In genomic region chr4:184950926-184951325, GRCh38 we compare ENCODE assay signal across 2 cellular contexts.
A peak's percentile ranks its signal among the peaks of the same experiment; 100 is the strongest.
TF ChIP-seq lines count a peak whose summit lies in the region.

No MANE protein-coding gene starts in this region.

TF ChIP-seq in HCT116, 20 proteins besides CTCF, POLR2A, EP300 and RAD21 (continued from another document):
- TF ChIP-seq, protein P1, sequence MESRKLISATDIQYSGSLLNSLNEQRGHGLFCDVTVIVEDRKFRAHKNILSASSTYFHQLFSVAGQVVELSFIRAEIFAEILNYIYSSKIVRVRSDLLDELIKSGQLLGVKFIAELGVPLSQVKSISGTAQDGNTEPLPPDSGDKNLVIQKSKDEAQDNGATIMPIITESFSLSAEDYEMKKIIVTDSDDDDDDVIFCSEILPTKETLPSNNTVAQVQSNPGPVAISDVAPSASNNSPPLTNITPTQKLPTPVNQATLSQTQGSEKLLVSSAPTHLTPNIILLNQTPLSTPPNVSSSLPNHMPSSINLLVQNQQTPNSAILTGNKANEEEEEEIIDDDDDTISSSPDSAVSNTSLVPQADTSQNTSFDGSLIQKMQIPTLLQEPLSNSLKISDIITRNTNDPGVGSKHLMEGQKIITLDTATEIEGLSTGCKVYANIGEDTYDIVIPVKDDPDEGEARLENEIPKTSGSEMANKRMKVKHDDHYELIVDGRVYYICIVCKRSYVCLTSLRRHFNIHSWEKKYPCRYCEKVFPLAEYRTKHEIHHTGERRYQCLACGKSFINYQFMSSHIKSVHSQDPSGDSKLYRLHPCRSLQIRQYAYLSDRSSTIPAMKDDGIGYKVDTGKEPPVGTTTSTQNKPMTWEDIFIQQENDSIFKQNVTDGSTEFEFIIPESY (IDR thresholded peaks at IDR 0.05; ENCODE audit: extremely low read depth, insufficient replicate concordance, low read length) = no peak
- TF ChIP-seq, protein P2, sequence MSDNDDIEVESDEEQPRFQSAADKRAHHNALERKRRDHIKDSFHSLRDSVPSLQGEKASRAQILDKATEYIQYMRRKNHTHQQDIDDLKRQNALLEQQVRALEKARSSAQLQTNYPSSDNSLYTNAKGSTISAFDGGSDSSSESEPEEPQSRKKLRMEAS (IDR thresholded peaks at IDR 0.05) = no peak
- no peak for TF ChIP-seq EGR1 (IDR thresholded peaks at IDR 0.05; ENCODE audit: low read depth)
- no peak for TF ChIP-seq ZNF274 (IDR thresholded peaks at IDR 0.05; ENCODE audit: low read depth, low read length)
- TF ChIP-seq CBX3 (IDR thresholded peaks at IDR 0.05; ENCODE audit: low read depth) = no peak
- no peak for TF ChIP-seq TCF7L2 (IDR thresholded peaks at IDR 0.05; ENCODE audit: borderline replicate concordance, extremely low read depth, insufficient read depth, insufficient read length)

TF ChIP-seq in HepG2, 621 proteins besides CTCF, POLR2A, EP300 and RAD21:
- TF ChIP-seq ZNF281 (CRISPR knock-in tag; IDR thresholded peaks at IDR 0.05; ENCODE audit: borderline replicate concordance) (no peak), U2AF1 (optimal IDR thresholded peaks at IDR 0.05; ENCODE audit: low read depth, low read length) (no peak), SNAPC2 (CRISPR knock-in tag; IDR thresholded peaks at IDR 0.05) (no peak), POLR2AphosphoS5 (IDR thresholded peaks at IDR 0.05; ENCODE audit: low read depth, low read length) (no peak), ZSCAN9 (CRISPR knock-in tag; IDR thresholded peaks at IDR 0.05; ENCODE audit: borderline replicate concordance) (no peak), SATB2 (CRISPR knock-in tag; IDR thresholded peaks at IDR 0.05) (no peak), ATRX (CRISPR knock-in tag; IDR thresholded peaks at IDR 0.05; ENCODE audit: borderline replicate concordance) (no peak), FOXK2 (IDR thresholded peaks at IDR 0.05) (no peak), IKZF5 (CRISPR knock-in tag; IDR thresholded peaks at IDR 0.05) (0 out of 2 replicates have a peak, but pooled peaks have one; percentile 4), STAG1 (CRISPR knock-in tag; IDR thresholded peaks at IDR 0.05) (peak; percentile 27), ZNF782 (CRISPR knock-in tag; IDR thresholded peaks at IDR 0.05; ENCODE audit: borderline replicate concordance) (no peak), SALL1 (CRISPR knock-in tag; IDR thresholded peaks at IDR 0.05) (no peak), RBM39 (IDR thresholded peaks at IDR 0.05; ENCODE audit: low read depth, low read length, poor library complexity, severe bottlenecking) (no peak), GPN1 (CRISPR knock-in tag; IDR thresholded peaks at IDR 0.05; ENCODE audit: borderline replicate concordance) (no peak), NCOA5 (CRISPR knock-in tag; IDR thresholded peaks at IDR 0.05) (no peak), HNF1B (CRISPR knock-in tag; IDR thresholded peaks at IDR 0.05) (0 out of 2 replicates have a peak, but pooled peaks have one; percentile 9), ZNF713 (CRISPR knock-in tag; IDR thresholded peaks at IDR 0.05) (no peak), TCF7L2 (IDR thresholded peaks at IDR 0.05; ENCODE audit: low read depth, low read length) (no peak), SNRNP70 (IDR thresholded peaks at IDR 0.05; ENCODE audit: low read depth, low read length) (no peak), ZBTB10 (CRISPR knock-in tag; IDR thresholded peaks at IDR 0.05; ENCODE audit: borderline replicate concordance) (no peak), FIP1L1 (IDR thresholded peaks at IDR 0.05; ENCODE audit: borderline replicate concordance, insufficient read depth, low read depth, low read length) (no peak), ARID3A (IDR thresholded peaks at IDR 0.05; ENCODE audit: low read depth, low read length) (no peak), ZNF256 (CRISPR knock-in tag; conservative IDR thresholded peaks at IDR 0.05) (no peak)
- TF ChIP-seq, protein P3, sequence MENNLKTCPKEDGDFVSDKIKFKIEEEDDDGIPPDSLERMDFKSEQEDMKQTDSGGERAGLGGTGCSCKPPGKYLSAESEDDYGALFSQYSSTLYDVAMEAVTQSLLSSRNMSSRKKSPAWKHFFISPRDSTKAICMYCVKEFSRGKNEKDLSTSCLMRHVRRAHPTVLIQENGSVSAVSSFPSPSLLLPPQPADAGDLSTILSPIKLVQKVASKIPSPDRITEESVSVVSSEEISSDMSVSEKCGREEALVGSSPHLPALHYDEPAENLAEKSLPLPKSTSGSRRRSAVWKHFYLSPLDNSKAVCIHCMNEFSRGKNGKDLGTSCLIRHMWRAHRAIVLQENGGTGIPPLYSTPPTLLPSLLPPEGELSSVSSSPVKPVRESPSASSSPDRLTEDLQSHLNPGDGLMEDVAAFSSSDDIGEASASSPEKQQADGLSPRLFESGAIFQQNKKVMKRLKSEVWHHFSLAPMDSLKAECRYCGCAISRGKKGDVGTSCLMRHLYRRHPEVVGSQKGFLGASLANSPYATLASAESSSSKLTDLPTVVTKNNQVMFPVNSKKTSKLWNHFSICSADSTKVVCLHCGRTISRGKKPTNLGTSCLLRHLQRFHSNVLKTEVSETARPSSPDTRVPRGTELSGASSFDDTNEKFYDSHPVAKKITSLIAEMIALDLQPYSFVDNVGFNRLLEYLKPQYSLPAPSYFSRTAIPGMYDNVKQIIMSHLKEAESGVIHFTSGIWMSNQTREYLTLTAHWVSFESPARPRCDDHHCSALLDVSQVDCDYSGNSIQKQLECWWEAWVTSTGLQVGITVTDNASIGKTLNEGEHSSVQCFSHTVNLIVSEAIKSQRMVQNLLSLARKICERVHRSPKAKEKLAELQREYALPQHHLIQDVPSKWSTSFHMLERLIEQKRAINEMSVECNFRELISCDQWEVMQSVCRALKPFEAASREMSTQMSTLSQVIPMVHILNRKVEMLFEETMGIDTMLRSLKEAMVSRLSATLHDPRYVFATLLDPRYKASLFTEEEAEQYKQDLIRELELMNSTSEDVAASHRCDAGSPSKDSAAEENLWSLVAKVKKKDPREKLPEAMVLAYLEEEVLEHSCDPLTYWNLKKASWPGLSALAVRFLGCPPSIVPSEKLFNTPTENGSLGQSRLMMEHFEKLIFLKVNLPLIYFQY (CRISPR knock-in tag; IDR thresholded peaks at IDR 0.05; ENCODE audit: borderline replicate concordance) = no peak
